Comparison of ENCODE assay signal across 8 cellular contexts in the genomic region with DNA sequence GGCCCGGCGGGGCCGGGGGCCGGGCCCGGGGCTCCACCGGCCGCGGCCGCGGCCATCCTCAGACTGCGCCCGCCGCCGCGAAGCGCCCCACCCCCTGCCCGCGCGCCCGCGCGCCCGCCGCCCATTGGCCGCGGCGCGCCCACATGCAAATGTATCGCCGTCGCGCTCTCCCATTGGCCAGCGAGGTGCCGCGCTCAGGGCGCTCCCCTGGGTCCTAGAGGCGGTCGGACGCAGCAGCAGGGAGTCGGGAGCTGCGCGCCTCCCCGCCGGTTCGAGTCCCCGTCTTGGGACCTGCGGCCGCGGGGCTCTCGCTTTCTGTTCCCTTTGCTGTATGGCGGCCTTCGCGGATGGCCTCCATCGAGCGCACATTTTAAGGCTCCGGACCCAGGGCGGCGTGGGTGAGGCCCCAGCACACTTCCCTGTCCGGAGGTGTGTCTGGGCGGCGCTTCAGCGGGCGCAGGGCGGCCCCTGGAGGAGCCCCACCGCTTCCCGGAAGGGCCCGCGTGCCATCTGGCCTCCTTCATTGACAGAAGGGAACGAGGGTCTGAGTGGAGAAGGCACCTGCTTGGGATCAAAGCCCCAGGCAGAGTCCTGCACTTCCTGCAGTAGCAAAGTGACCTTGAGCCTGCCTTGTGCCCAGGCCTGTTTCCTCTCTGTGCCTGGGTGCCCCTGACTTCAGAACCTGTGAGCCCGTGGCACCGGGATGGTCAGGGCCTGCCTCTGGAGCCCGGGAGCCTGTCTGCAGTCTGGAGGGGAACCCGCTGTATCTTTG. TPM values are rescaled to one million over a fixed set of nuclear protein-coding genes. Genes with fewer than 3 reads are reported as not detected.
DNase-seq lines count a peak whose midpoint lies in the region; ATAC-seq and TF ChIP-seq lines count a peak whose summit lies in the region.

TSS of gene CABLES2 (minus strand) at position 65 of the 772 bp plus-strand sequence. CDS start at position 56, 9 bp downstream.

- peak within 1 kb of the TSS; percentile 8 for H3K27ac ChIP-seq in muscle layer of duodenum (ENCODE audit: low read length)

- H3K4me1 ChIP-seq in muscle layer of duodenum (ENCODE audit: control insufficient read depth in 1 of 2, insufficient read depth in 2 of 2, low read length in 2 of 2) = peaks cover 0 to 35% of the 10 kb centered on the region in 2 donors

- H3K27me3 Mint-ChIP-seq in activated T-cell treated with anti-CD3 and anti-CD28 coated beads, Interleukin-2, amount 50 U/mL, for 24 hours = no peaks in the 10 kb centered on the region

- peak within 1 kb of the TSS; percentile 88 for H3K27ac Mint-ChIP-seq in activated T-cell treated with anti-CD3 and anti-CD28 coated beads, Interleukin-2, amount 50 U/mL, for 24 hours

- peaks cover 5% of the 10 kb centered on the region for H3K36me3 Mint-ChIP-seq in activated T-cell treated with anti-CD3 and anti-CD28 coated beads, Interleukin-2, amount 50 U/mL, for 24 hours (ENCODE audit: low read depth)

- no peaks in the 10 kb centered on the region for H3K27me3 ChIP-seq in muscle layer of duodenum (ENCODE audit: low read depth, low read length)

- ATAC-seq in GM21717 (IDR thresholded peaks at IDR 0.05; ENCODE audit: unreplicated experiment) (peak; percentile 80), esophagus mucosa (peak; percentile 85)

- no peaks in the 10 kb centered on the region for H3K9me3 Mint-ChIP-seq in activated T-cell treated with anti-CD3 and anti-CD28 coated beads, Interleukin-2, amount 50 U/mL, for 24 hours

- H3K36me3 ChIP-seq in muscle layer of duodenum (ENCODE audit: control insufficient read depth in 1 of 2, insufficient read depth in 2 of 2, low read length in 2 of 2) = peaks cover 0 to 7% of the 10 kb centered on the region in 2 donors

- H3K4me3 Mint-ChIP-seq in activated T-cell treated with anti-CD3 and anti-CD28 coated beads, Interleukin-2, amount 50 U/mL, for 24 hours = peak within 1 kb of the TSS; percentile 80

- H3K4me3 ChIP-seq in Jurkat, Clone E6-1 (ENCODE audit: low read length) = peak within 1 kb of the TSS; percentile 77
- peak within 1 kb of the TSS; percentile 70 to 72 for H3K4me3 ChIP-seq in muscle layer of duodenum (ENCODE audit: low read depth in 1 of 2, low read length in 2 of 2)

- H3K9me3 ChIP-seq in muscle layer of duodenum (ENCODE audit: control insufficient read depth in 1 of 2, low read length in 2 of 2) = no peaks in the 10 kb centered on the region

- peaks cover 34% of the 10 kb centered on the region for H3K4me1 Mint-ChIP-seq in activated T-cell treated with anti-CD3 and anti-CD28 coated beads, Interleukin-2, amount 50 U/mL, for 24 hours (ENCODE audit: low read depth)

- peak; percentile 80 for DNase-seq in DMS79 (lab: John Stamatoyannopoulos, UW)
- peak; percentile 87 for DNase-seq in Jurkat, Clone E6-1 (ENCODE audit: low read depth, low spot score)
- peak; percentile 93 for DNase-seq in activated T-cell treated with anti-CD3 and anti-CD28 coated beads, Interleukin-2, amount 50 U/mL, for 24 hours
- DNase-seq in stimulated activated CD8-positive, alpha-beta memory T cell treated with anti-CD3 and anti-CD28 coated beads, Interleukin-7, amount 100 ng/mL, for 1 hour (ENCODE audit: low read depth in 2 of 2) = peak; percentile 79 to 80

TF ChIP-seq in PFSK-1, 5 proteins besides CTCF, POLR2A, EP300 and RAD21:
- TF ChIP-seq TAF1 (IDR thresholded peaks at IDR 0.05; ENCODE audit: borderline replicate concordance, insufficient read depth, low read length) (peak; percentile 66; the same call in 1 of the 2 replicates), POLR2AphosphoS5 (IDR thresholded peaks at IDR 0.05; ENCODE audit: low read depth, low read length) (no peak), SIN3A (IDR thresholded peaks at IDR 0.05; ENCODE audit: borderline replicate concordance, insufficient read depth, low read length) (no peak), FOXP2 (optimal IDR thresholded peaks at IDR 0.05; ENCODE audit: borderline replicate concordance, extremely low read depth, extremely low read length, insufficient read depth) (peak; percentile 80)
- TF ChIP-seq, protein P1, sequence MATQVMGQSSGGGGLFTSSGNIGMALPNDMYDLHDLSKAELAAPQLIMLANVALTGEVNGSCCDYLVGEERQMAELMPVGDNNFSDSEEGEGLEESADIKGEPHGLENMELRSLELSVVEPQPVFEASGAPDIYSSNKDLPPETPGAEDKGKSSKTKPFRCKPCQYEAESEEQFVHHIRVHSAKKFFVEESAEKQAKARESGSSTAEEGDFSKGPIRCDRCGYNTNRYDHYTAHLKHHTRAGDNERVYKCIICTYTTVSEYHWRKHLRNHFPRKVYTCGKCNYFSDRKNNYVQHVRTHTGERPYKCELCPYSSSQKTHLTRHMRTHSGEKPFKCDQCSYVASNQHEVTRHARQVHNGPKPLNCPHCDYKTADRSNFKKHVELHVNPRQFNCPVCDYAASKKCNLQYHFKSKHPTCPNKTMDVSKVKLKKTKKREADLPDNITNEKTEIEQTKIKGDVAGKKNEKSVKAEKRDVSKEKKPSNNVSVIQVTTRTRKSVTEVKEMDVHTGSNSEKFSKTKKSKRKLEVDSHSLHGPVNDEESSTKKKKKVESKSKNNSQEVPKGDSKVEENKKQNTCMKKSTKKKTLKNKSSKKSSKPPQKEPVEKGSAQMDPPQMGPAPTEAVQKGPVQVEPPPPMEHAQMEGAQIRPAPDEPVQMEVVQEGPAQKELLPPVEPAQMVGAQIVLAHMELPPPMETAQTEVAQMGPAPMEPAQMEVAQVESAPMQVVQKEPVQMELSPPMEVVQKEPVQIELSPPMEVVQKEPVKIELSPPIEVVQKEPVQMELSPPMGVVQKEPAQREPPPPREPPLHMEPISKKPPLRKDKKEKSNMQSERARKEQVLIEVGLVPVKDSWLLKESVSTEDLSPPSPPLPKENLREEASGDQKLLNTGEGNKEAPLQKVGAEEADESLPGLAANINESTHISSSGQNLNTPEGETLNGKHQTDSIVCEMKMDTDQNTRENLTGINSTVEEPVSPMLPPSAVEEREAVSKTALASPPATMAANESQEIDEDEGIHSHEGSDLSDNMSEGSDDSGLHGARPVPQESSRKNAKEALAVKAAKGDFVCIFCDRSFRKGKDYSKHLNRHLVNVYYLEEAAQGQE (IDR thresholded peaks at IDR 0.05; ENCODE audit: insufficient read depth in 1 of 2, low read depth in 2 of 2, low read length in 2 of 2) = no peak

RNA-seq across cellular contexts. Expression of gene CABLES2, which starts in this region (rescaled TPM):
- 17.4 TPM for polyA plus RNA-seq in Jurkat, Clone E6-1 (2012; ENCODE audit: insufficient read depth, insufficient read length)
- polyA plus RNA-seq in PFSK-1 (2012; ENCODE audit: insufficient read length, low read depth) = 10.4 TPM
- 2.4 TPM for total RNA-seq in esophagus mucosa

Comparison
In these comparisons a context has a peak if more than half of its experiments do, and no peak if none do; other contexts are left out.
1. Peak in every context shown above with its lines: DNase-seq, ATAC-seq, H3K4me3 ChIP-seq and H3K27ac ChIP-seq.